21 cellular contexts compared by ENCODE assay signal in genomic region chr12:12521923-12522322, GRCh38. TPM values are rescaled to one million over a fixed set of nuclear protein-coding genes. Genes with fewer than 3 reads are reported as not detected.
DNase-seq lines count a peak whose midpoint lies in the region; ATAC-seq and TF ChIP-seq lines count a peak whose summit lies in the region.
"Had no signal": no experiment of that assay in that cellular context is flagged by ENCODE, and none has a peak within 500 bp of the region (broad histone marks: within the 10 kb centered on the region; RNA-seq: fewer than 3 reads in every experiment).

No MANE protein-coding gene starts in this region.

- H3K36me3 Mint-ChIP-seq in endodermal cell (ENCODE audit: low read depth) = peaks cover 22% of the 10 kb centered on the region
- peaks cover 5% of the 10 kb centered on the region for H3K36me3 Mint-ChIP-seq in neural crest cell (ENCODE audit: low read depth)

- peaks cover 46% of the 10 kb centered on the region for H3K4me1 ChIP-seq in HUES48 (ENCODE audit: control insufficient read depth, insufficient read depth, low read length)
- peaks cover 27% of the 10 kb centered on the region for H3K4me1 ChIP-seq in endodermal cell (ENCODE audit: control insufficient read depth, insufficient read depth, low read length)
- peaks cover 0 to 27% (median 0%) of the 10 kb centered on the region in 3 donors for H3K4me1 ChIP-seq in gastroesophageal sphincter
- H3K4me1 ChIP-seq: sigmoid colon, SJSA1 had no signal

- H3K27me3 ChIP-seq in HUES48 (ENCODE audit: control insufficient read depth, insufficient read depth, low read length) = no peaks in the 10 kb centered on the region
- H3K27me3 ChIP-seq in endodermal cell (ENCODE audit: control insufficient read depth, insufficient read depth, low read length, poor library complexity, severe bottlenecking) = no peaks in the 10 kb centered on the region
- H3K27me3 ChIP-seq in gastroesophageal sphincter = no peaks in the 10 kb centered on the region
- H3K27me3 ChIP-seq: sigmoid colon, SJSA1, upper lobe of left lung had no signal

- peaks cover 69% of the 10 kb centered on the region for H3K4me1 Mint-ChIP-seq in endodermal cell
- H3K4me1 Mint-ChIP-seq in neural crest cell = peaks cover 47% of the 10 kb centered on the region
- H3K4me1 Mint-ChIP-seq: memory B cell had no signal

- WGBS in endodermal cell (ENCODE audit: insufficient coverage in 1 of 2, insufficient read length in 1 of 2), 2 experiments = 77 to 90% methylated on average over 6 of the region's 6 CpGs
- 79 to 84% methylated on average over 6 of the region's 6 CpGs for WGBS in gastroesophageal sphincter (ENCODE audit: low coverage in 1 of 2), 2 donors

- H3K27me3 Mint-ChIP-seq in endodermal cell (ENCODE audit: insufficient read depth) (no peaks in the 10 kb centered on the region), neural crest cell (ENCODE audit: low read depth) (no peaks in the 10 kb centered on the region)
- H3K27me3 Mint-ChIP-seq: memory B cell; natural killer cell treated with Interleukin-12 subunit alpha and Interleukin-12 subunit beta and Interleukin-15 and Interleukin-18, amount 100 ng/mL, for 72 hours had no signal

- H3K4me3 Mint-ChIP-seq in endodermal cell = no peak overlapping the region
- H3K4me3 Mint-ChIP-seq in neural crest cell = peak overlapping the region; percentile 5
- H3K4me3 Mint-ChIP-seq: activated CD8-positive, alpha-beta T cell treated with anti-CD3 and anti-CD28 coated beads, Interleukin-2, amount 10 ng/mL, durations not matched to agents 7 days and 5 days; memory B cell; natural killer cell treated with Interleukin-12 subunit alpha and Interleukin-12 subunit beta and Interleukin-15 and Interleukin-18, amount 100 ng/mL, for 72 hours had no signal

- no peak overlapping the region for H3K9ac ChIP-seq in HUES48 (ENCODE audit: low read depth, low read length)
- H3K9ac ChIP-seq in endodermal cell (ENCODE audit: extremely low read depth, low read length, poor library complexity, severe bottlenecking) = no peak overlapping the region

- no peak overlapping the region for H3K4me3 ChIP-seq in HUES48 (ENCODE audit: low read depth, low read length)
- H3K4me3 ChIP-seq in endodermal cell (ENCODE audit: low read length) = no peak overlapping the region
- no peak overlapping the region for H3K4me3 ChIP-seq in gastroesophageal sphincter
- H3K4me3 ChIP-seq: sigmoid colon, SJSA1, upper lobe of left lung had no signal

- no peak for TF ChIP-seq EP300 in gastroesophageal sphincter (IDR thresholded peaks at IDR 0.05)

- peak overlapping the region; percentile 18 for H3K27ac Mint-ChIP-seq in endodermal cell
- peak overlapping the region; percentile 86 for H3K27ac Mint-ChIP-seq in neural crest cell (ENCODE audit: unreplicated experiment)
- H3K27ac Mint-ChIP-seq: activated CD8-positive, alpha-beta T cell treated with anti-CD3 and anti-CD28 coated beads, Interleukin-2, amount 10 ng/mL, durations not matched to agents 7 days and 5 days; memory B cell; natural killer cell treated with Interleukin-12 subunit alpha and Interleukin-12 subunit beta and Interleukin-15 and Interleukin-18, amount 100 ng/mL, for 72 hours had no signal

- DNase-seq in endodermal cell = no peak
- DNase-seq in neural crest cell (ENCODE audit: low read depth, low spot score) = no peak
- DNase-seq in ureter (ENCODE audit: low spot score) = no peak
- DNase-seq: activated CD4-positive, CD25-positive, alpha-beta regulatory T cell; activated CD8-positive, alpha-beta T cell treated with anti-CD3 and anti-CD28 coated beads, Interleukin-2, amount 10 ng/mL, durations not matched to agents 7 days and 5 days; effector CD8-positive, alpha-beta T cell; GOT3; KG1; NCI-H1048; NCI-H526 treated with DMSO at 0.1 percent for 48 hours; sigmoid colon; stimulated activated naive CD8-positive, alpha-beta T cell treated with anti-CD3 and anti-CD28 coated beads, Interleukin-15, Interleukin-2, amounts not matched to agents 100 U/mL and 50 U/mL, for 24 hours; upper lobe of left lung had no signal

- H3K27ac ChIP-seq in 22Rv1 = peak overlapping the region; percentile 47
- peak overlapping the region; percentile 14 for H3K27ac ChIP-seq in HUES48 (ENCODE audit: low read depth, low read length)
- H3K27ac ChIP-seq in endodermal cell (ENCODE audit: low read depth, low read length) = no peak overlapping the region
- H3K27ac ChIP-seq in gastroesophageal sphincter = no peak overlapping the region
- H3K27ac ChIP-seq: sigmoid colon, SJSA1, upper lobe of left lung had no signal

- no peaks in the 10 kb centered on the region for H3K9me3 Mint-ChIP-seq in endodermal cell
- H3K9me3 Mint-ChIP-seq in neural crest cell = no peaks in the 10 kb centered on the region
- H3K9me3 Mint-ChIP-seq: memory B cell; natural killer cell treated with Interleukin-12 subunit alpha and Interleukin-12 subunit beta and Interleukin-15 and Interleukin-18, amount 100 ng/mL, for 72 hours had no signal

- no peaks in the 10 kb centered on the region for H3K9me3 ChIP-seq in HUES48 (ENCODE audit: control insufficient read depth, insufficient read depth, low read length)
- H3K9me3 ChIP-seq in endodermal cell (ENCODE audit: control insufficient read depth, low read length) = no peaks in the 10 kb centered on the region
- no peaks in the 10 kb centered on the region for H3K9me3 ChIP-seq in gastroesophageal sphincter
- H3K9me3 ChIP-seq: sigmoid colon, SJSA1, upper lobe of left lung had no signal

- no peak for TF ChIP-seq POLR2A in gastroesophageal sphincter (IDR thresholded peaks at IDR 0.05)

- H3K36me3 ChIP-seq in HUES48 (ENCODE audit: control insufficient read depth, insufficient read depth, low read length) (peaks cover 42% of the 10 kb centered on the region), endodermal cell (ENCODE audit: control insufficient read depth, insufficient read depth, low read length) (peaks cover 25% of the 10 kb centered on the region), gastroesophageal sphincter (peaks cover 0 to 31% of the 10 kb centered on the region in 2 donors)

- ATAC-seq in gastroesophageal sphincter (no peak), HG02759 (IDR thresholded peaks at IDR 0.05; ENCODE audit: unreplicated experiment) (no peak), GM18907 (IDR thresholded peaks at IDR 0.05; ENCODE audit: unreplicated experiment) (no peak)
- ATAC-seq: activated CD8-positive, alpha-beta T cell treated with anti-CD3 and anti-CD28 coated beads, Interleukin-2, amount 10 ng/mL, durations not matched to agents 7 days and 5 days; natural killer cell treated with Interleukin-12 subunit alpha and Interleukin-12 subunit beta and Interleukin-15 and Interleukin-18, amount 100 ng/mL, for 72 hours; stimulated activated naive CD8-positive, alpha-beta T cell treated with anti-CD3 and anti-CD28 coated beads, Interleukin-15, Interleukin-2, amounts not matched to agents 100 U/mL and 50 U/mL, for 24 hours had no signal

- TF ChIP-seq CTCF in 22Rv1 (IDR thresholded peaks at IDR 0.05) (no peak), endodermal cell (conservative IDR thresholded peaks at IDR 0.05) (no peak), neural crest cell (conservative IDR thresholded peaks at IDR 0.05) (no peak), gastroesophageal sphincter (IDR thresholded peaks at IDR 0.05) (no peak)

RNA-seq across cellular contexts. Expression of gene DUSP16, which starts 40.7 kb away (rescaled TPM):
- total RNA-seq in endodermal cell (10 to 100 TPM; 28.1 to 42.5 TPM), neural crest cell (30.8 and 32.0 TPM in 2 replicates), gastroesophageal sphincter (10 to 100 TPM; 14.7 to 20.1 (median 17.1) TPM), ureter (77.0 TPM)
- polyA plus RNA-seq in endodermal cell (2013, experiment 1 of 2) = 20.0 TPM
- 17.4 TPM for polyA plus RNA-seq in endodermal cell (2013, experiment 2 of 2)

Comparison
In these comparisons a context has a peak if more than half of its experiments do, and no peak if none do; other contexts are left out.
1. H3K27ac ChIP-seq: peak in 22Rv1 (single experiment) and HUES48 (single experiment); none in endodermal cell (single experiment) and gastroesophageal sphincter (0 of 4).